9 cellular contexts compared by ENCODE assay signal in the genomic region with DNA sequence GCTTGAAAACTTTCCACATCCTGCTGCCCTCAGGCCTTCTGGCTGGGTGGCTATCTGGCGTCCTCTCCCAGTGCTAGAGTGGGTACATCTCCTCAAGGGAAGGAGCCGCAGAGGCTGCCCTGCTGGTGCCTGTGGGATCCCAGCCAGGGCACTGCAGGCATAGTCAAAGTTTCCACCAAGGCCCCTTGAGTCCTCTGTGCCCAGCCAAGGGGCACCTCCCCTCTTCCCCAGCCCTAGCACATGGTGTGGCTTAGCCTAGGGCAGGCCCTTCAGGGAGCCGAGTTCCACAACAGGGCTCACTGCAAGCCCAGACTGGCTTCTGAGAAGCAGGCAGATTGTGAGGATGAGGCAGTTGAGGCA.
A peak's percentile ranks its signal among the peaks of the same experiment; 100 is the strongest.
DNase-seq lines count a peak whose midpoint lies in the region; ATAC-seq and TF ChIP-seq lines count a peak whose summit lies in the region.
"Had no signal": no experiment of that assay in that cellular context is flagged by ENCODE, and none has a peak within 500 bp of the region (broad histone marks: within the 10 kb centered on the region; RNA-seq: fewer than 3 reads in every experiment).

No MANE protein-coding gene starts in this region.

- peak overlapping the region in 4 of 6 donors; percentile 19 to 87 (median 82) for H3K27ac Mint-ChIP-seq in immature natural killer cell

- no peaks in the 10 kb centered on the region for H3K9me3 ChIP-seq in GM23248 (ENCODE audit: low read depth)
- no peaks in the 10 kb centered on the region for H3K9me3 ChIP-seq in breast epithelium

- H3K4me2 ChIP-seq in GM23248 (ENCODE audit: unreplicated experiment) = peak overlapping the region; percentile 95

- peaks cover 98 to 99% of the 10 kb centered on the region in 2 donors for H3K4me1 Mint-ChIP-seq in immature natural killer cell

- H3F3A ChIP-seq in GM23248 (ENCODE audit: insufficient read depth) = 0 out of 2 replicates have a peak, but pooled peaks cover 7% of the 10 kb centered on the region

- H3K9ac ChIP-seq in GM23248 = peak overlapping the region; percentile 93

- DNase-seq in GM23248 (peak; percentile 48), breast epithelium (ENCODE audit: low spot score in 2 of 2) (peak in 1 of 2 donors; percentile 52), immature natural killer cell (no peak), kidney tubule cell (ENCODE audit: low spot score) (no peak), GM13976 (ENCODE audit: low spot score) (no peak), cerebellar cortex (ENCODE audit: low spot score) (no peak)
- DNase-seq: NCI-H524 had no signal

- no peaks in the 10 kb centered on the region for H3K9me3 Mint-ChIP-seq in immature natural killer cell

- H3K36me3 ChIP-seq in GM23248 (ENCODE audit: low read depth) (no peaks in the 10 kb centered on the region), breast epithelium (no peaks in the 10 kb centered on the region)

- in situ Hi-C loops in GM23248 (cut with MboI) = no loop called here
- in situ Hi-C loops in GM13976 (cut with MboI; ENCODE audit: low sequenced_read_pairs, unreplicated experiment) = no loop called here

- H3K27me3 ChIP-seq in GM23248 (replicated peaks; ENCODE audit: insufficient read depth) (no peaks in the 10 kb centered on the region), breast epithelium (no peaks in the 10 kb centered on the region)

- H2AFZ ChIP-seq in GM23248 = no peak overlapping the region

- peaks cover 61% of the 10 kb centered on the region for H3K79me2 ChIP-seq in GM23248 (ENCODE audit: insufficient read depth)

- 48 to 62% methylated on average over 3 of the region's 3 CpGs for WGBS in GM23248 (ENCODE audit: low coverage in 1 of 2, low lambda C conversion rate in 2 of 2, missing lambda C conversion rate in 2 of 2), 2 experiments

- TF ChIP-seq POLR2A in breast epithelium (IDR thresholded peaks at IDR 0.05) = no peak

- H3K36me3 Mint-ChIP-seq in immature natural killer cell = peaks cover 0 to 3% (median 0%) of the 10 kb centered on the region in 3 donors

- H3K4me3 ChIP-seq in GM23248 (peak overlapping the region; percentile 87), breast epithelium (no peak overlapping the region), skin epidermis (no peak overlapping the region)

- no peaks in the 10 kb centered on the region for H3K9me2 ChIP-seq in GM23248 (ENCODE audit: insufficient read depth)

- H4K20me1 ChIP-seq in GM23248 (ENCODE audit: insufficient read depth) = peaks cover 4% of the 10 kb centered on the region; the same call in 1 of the 2 replicates

- no peak for TF ChIP-seq CTCF in breast epithelium (IDR thresholded peaks at IDR 0.05)
- TF ChIP-seq CTCF in GM13976 (IDR thresholded peaks at IDR 0.05; ENCODE audit: borderline replicate concordance, control extremely low read depth, extremely low read depth, insufficient read depth, missing control alignments) = no peak

- no peak overlapping the region for H3K4me3 Mint-ChIP-seq in immature natural killer cell

- peaks cover 0 to 3% (median 1%) of the 10 kb centered on the region in 3 donors for H3K27me3 Mint-ChIP-seq in immature natural killer cell (ENCODE audit: low read depth in 3 of 3)

- no peak for ATAC-seq in HG03378 (IDR thresholded peaks at IDR 0.05; ENCODE audit: unreplicated experiment)

- intact Hi-C loops in breast epithelium (cut with DNase I; ENCODE audit: low total_unique reads) = no loop called here

- H3K4me1 ChIP-seq in GM23248 (ENCODE audit: insufficient read depth) (peaks cover 24% of the 10 kb centered on the region), breast epithelium (peaks cover 7 to 24% of the 10 kb centered on the region in 2 donors)

- no peak overlapping the region for H3K27ac ChIP-seq in GM23248
- H3K27ac ChIP-seq in breast epithelium = peak overlapping the region; percentile 88 to 93
- peak overlapping the region in 12 of 21 experiments; percentile 4 to 84 (median 57) for H3K27ac ChIP-seq in skin epidermis
